In the genomic region with DNA sequence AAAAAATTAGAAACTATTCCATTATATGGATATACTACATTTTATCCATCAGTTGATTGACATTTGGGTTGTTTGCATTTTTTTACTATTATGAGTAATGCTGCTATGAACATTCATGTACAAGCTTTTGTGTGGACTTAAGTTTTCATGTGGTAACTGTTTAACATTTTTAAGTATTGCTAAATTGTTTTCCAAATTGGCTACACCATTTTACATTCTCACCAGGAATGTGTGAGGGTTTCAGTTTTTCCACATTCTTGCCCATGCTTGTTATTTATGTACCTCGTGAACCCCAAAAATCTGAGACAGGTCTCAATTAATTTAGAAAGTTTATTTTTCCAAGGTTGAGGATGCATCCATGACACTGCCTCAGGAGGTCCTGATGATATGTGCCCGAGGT, we compare ENCODE assay signal across 36 cellular contexts. TPM values are rescaled to one million over a fixed set of nuclear protein-coding genes. Genes with fewer than 3 reads are reported as not detected.
"Had no signal": no experiment of that assay in that cellular context is flagged by ENCODE, and none has a peak within 500 bp of the region (broad histone marks: within the 10 kb centered on the region; RNA-seq: fewer than 3 reads in every experiment).

No MANE protein-coding gene starts in this region.

- H3K36me3 ChIP-seq: brain microvascular endothelial cell had no signal

- H3K27me3 Mint-ChIP-seq: activated B cell treated with CpG ODN at 0.5 μM for 24 hours; activated CD4-positive, alpha-beta memory T cell treated with anti-CD3 and anti-CD28 coated beads, Interleukin-2, amount 10 ng/mL, durations not matched to agents 7 days and 5 days; activated CD8-positive, alpha-beta memory T cell treated with anti-CD3 and anti-CD28 coated beads, Interleukin-2, amount 10 ng/mL, durations not matched to agents 7 days and 5 days; activated naive CD8-positive, alpha-beta T cell; activated naive CD8-positive, alpha-beta T cell treated with anti-CD3 and anti-CD28 coated beads, Interleukin-2, amount 50 U/mL, for 24 hours had no signal

- H3K4me3 Mint-ChIP-seq: activated B cell treated with CpG ODN at 0.5 μM for 24 hours; activated CD4-positive, alpha-beta memory T cell treated with anti-CD3 and anti-CD28 coated beads, Interleukin-2, amount 10 ng/mL, durations not matched to agents 7 days and 5 days; activated CD8-positive, alpha-beta memory T cell treated with anti-CD3 and anti-CD28 coated beads, Interleukin-2, amount 10 ng/mL, durations not matched to agents 7 days and 5 days; activated naive CD4-positive, alpha-beta T cell treated with anti-CD3 and anti-CD28 coated beads, Interleukin-2, amount 10 ng/mL, durations not matched to agents 7 days and 5 days; activated naive CD8-positive, alpha-beta T cell treated with anti-CD3 and anti-CD28 coated beads, Interleukin-2, amount 50 U/mL, for 24 hours had no signal

- H3K27me3 ChIP-seq: brain microvascular endothelial cell had no signal

- H3K27ac ChIP-seq: brain microvascular endothelial cell, VCaP had no signal

- H3K9me3 Mint-ChIP-seq: activated B cell treated with CpG ODN at 0.5 μM for 24 hours; activated CD4-positive, alpha-beta memory T cell treated with anti-CD3 and anti-CD28 coated beads, Interleukin-2, amount 10 ng/mL, durations not matched to agents 7 days and 5 days; activated naive CD4-positive, alpha-beta T cell treated with anti-CD3 and anti-CD28 coated beads, Interleukin-2, amount 10 ng/mL, durations not matched to agents 7 days and 5 days; activated naive CD8-positive, alpha-beta T cell treated with anti-CD3 and anti-CD28 coated beads, Interleukin-2, amount 50 U/mL, for 24 hours had no signal

- DNase-seq: activated B cell treated with CpG ODN at 0.5 μM for 24 hours; activated CD4-positive, alpha-beta memory T cell treated with anti-CD3 and anti-CD28 coated beads, Interleukin-2, amount 10 ng/mL, durations not matched to agents 7 days and 5 days; activated CD4-positive, alpha-beta T cell treated with anti-CD3 and anti-CD28 coated beads for 4 hours; activated CD4-positive, alpha-beta T cell treated with anti-CD3 and anti-CD28 coated beads, Interleukin-2, amount 50 U/mL, for 1 hour; activated CD4-positive, CD25-positive, alpha-beta regulatory T cell treated with anti-CD3 and anti-CD28 coated beads, Interleukin-2, amount 50 U/mL, for 72 hours; activated CD8-positive, alpha-beta memory T cell treated with anti-CD3 and anti-CD28 coated beads for 24 hours; activated CD8-positive, alpha-beta memory T cell treated with anti-CD3 and anti-CD28 coated beads, Interleukin-2, amount 10 ng/mL, durations not matched to agents 7 days and 5 days; activated CD8-positive, alpha-beta memory T cell treated with anti-CD3 and anti-CD28 coated beads, Interleukin-2, amount 50 U/mL, for 48 hours; activated effector memory CD4-positive, alpha-beta T cell treated with Interleukin-2 at 50 U/mL for 16 hours; activated naive CD4-positive, alpha-beta T cell treated with anti-CD3 and anti-CD28 coated beads, Interleukin-2, amount 10 ng/mL, durations not matched to agents 7 days and 5 days; activated naive CD8-positive, alpha-beta T cell treated with anti-CD3 and anti-CD28 coated beads, Interleukin-2, amount 50 U/mL, for 24 hours; activated T-cell treated with anti-CD3 and anti-CD28 coated beads, Interleukin-2, amount 50 U/mL, for 48 hours; amniotic stem cell; aorta; brain microvascular endothelial cell; central memory CD4-positive, alpha-beta T cell; Kasumi-1; MM.1S; MV-4-11; NCI-H1092; NCI-H1436 treated with DMSO at 0.1 percent for 48 hours; NCI-H187; NCI-H2029 treated with DMSO at 0.1 percent for 48 hours; NCI-H2107; NCI-H2171; NCI-H510A; NCI-H526; NCI-H748 treated with DMSO at 0.1 percent for 48 hours; Right ventricle myocardium superior; SW 1271; T-helper 1 cell; T-helper 2 cell; T-helper 9 cell had no signal

- H3K27ac Mint-ChIP-seq: activated B cell treated with CpG ODN at 0.5 μM for 24 hours; activated CD4-positive, alpha-beta memory T cell treated with anti-CD3 and anti-CD28 coated beads, Interleukin-2, amount 10 ng/mL, durations not matched to agents 7 days and 5 days; activated CD8-positive, alpha-beta memory T cell treated with anti-CD3 and anti-CD28 coated beads, Interleukin-2, amount 10 ng/mL, durations not matched to agents 7 days and 5 days; activated naive CD4-positive, alpha-beta T cell treated with anti-CD3 and anti-CD28 coated beads, Interleukin-2, amount 10 ng/mL, durations not matched to agents 7 days and 5 days; activated naive CD8-positive, alpha-beta T cell; activated naive CD8-positive, alpha-beta T cell treated with anti-CD3 and anti-CD28 coated beads, Interleukin-2, amount 50 U/mL, for 24 hours had no signal

RNA-seq across cellular contexts. Expression of a gene that starts 27.1 kb away (rescaled TPM):
- total RNA-seq: OCI-LY7 had no signal
